Comparison of ENCODE assay signal across 24 cellular contexts in genomic region chr1:26050255-26050640, GRCh38. TPM values are rescaled to one million over a fixed set of nuclear protein-coding genes. Genes with fewer than 3 reads are reported as not detected.
"Had no signal": no experiment of that assay in that cellular context is flagged by ENCODE, and none has a peak within 500 bp of the region (broad histone marks: within the 10 kb centered on the region; RNA-seq: fewer than 3 reads in every experiment).

No MANE protein-coding gene starts in this region.

- H3K27me3 ChIP-seq: body of pancreas had no signal

- ATAC-seq: activated CD8-positive, alpha-beta memory T cell treated with anti-CD3 and anti-CD28 coated beads, Interleukin-2, amount 10 ng/mL, durations not matched to agents 7 days and 5 days; body of pancreas; PC-3; T-cell had no signal

- H3K27ac Mint-ChIP-seq: activated B cell treated with CpG ODN at 0.5 μM for 24 hours; activated CD8-positive, alpha-beta memory T cell treated with anti-CD3 and anti-CD28 coated beads, Interleukin-2, amount 10 ng/mL, durations not matched to agents 7 days and 5 days; activated naive CD4-positive, alpha-beta T cell treated with anti-CD3 and anti-CD28 coated beads, Interleukin-2, amount 50 U/mL, for 24 hours; activated T-cell treated with anti-CD3 and anti-CD28 coated beads, Interleukin-2, amount 50 U/mL, for 24 hours; activated T-helper 1 cell treated with anti-CD3 and anti-CD28 coated beads, Interleukin-12 subunit alpha, Interleukin-12 subunit beta, Interleukin-2, Interleukin-4 antibody, amounts not matched to agents 30 ng/mL and 10 ng/mL and 1 ng/mL, durations not matched to agents 14 hours and 24 hours and 36 hours; T-cell had no signal

- H3K4me3 Mint-ChIP-seq: activated B cell treated with CpG ODN at 0.5 μM for 24 hours; activated CD4-positive, alpha-beta T cell treated with anti-CD3 and anti-CD28 coated beads, Interleukin-2, amount 10 ng/mL, durations not matched to agents 24 days and 14 days; activated CD8-positive, alpha-beta memory T cell treated with anti-CD3 and anti-CD28 coated beads, Interleukin-2, amount 10 ng/mL, durations not matched to agents 7 days and 5 days; activated naive CD4-positive, alpha-beta T cell treated with anti-CD3 and anti-CD28 coated beads, Interleukin-2, amount 50 U/mL, for 24 hours; activated T-cell treated with anti-CD3 and anti-CD28 coated beads, Interleukin-2, amount 50 U/mL, for 24 hours; activated T-helper 1 cell treated with anti-CD3 and anti-CD28 coated beads, Interleukin-12 subunit alpha, Interleukin-12 subunit beta, Interleukin-2, Interleukin-4 antibody, amounts not matched to agents 30 ng/mL and 10 ng/mL and 1 ng/mL, durations not matched to agents 14 hours and 24 hours and 36 hours; T-cell had no signal

- H3K4me1 Mint-ChIP-seq: activated B cell treated with CpG ODN at 0.5 μM for 24 hours; activated CD4-positive, alpha-beta T cell treated with anti-CD3 and anti-CD28 coated beads, Interleukin-2, amount 10 ng/mL, durations not matched to agents 24 days and 14 days; activated naive CD4-positive, alpha-beta T cell treated with anti-CD3 and anti-CD28 coated beads, Interleukin-2, amount 50 U/mL, for 24 hours had no signal

- DNase-seq: activated B cell treated with CpG ODN at 0.5 μM for 24 hours; activated CD4-positive, alpha-beta T cell treated with anti-CD3 and anti-CD28 coated beads for 1 hour; activated CD4-positive, alpha-beta T cell treated with anti-CD3 and anti-CD28 coated beads, Interleukin-2, amount 10 ng/mL, durations not matched to agents 24 days and 14 days; activated CD4-positive, alpha-beta T cell treated with anti-CD3 and anti-CD28 coated beads, Interleukin-2, amount 50 U/mL, for 48 hours; activated CD8-positive, alpha-beta memory T cell treated with anti-CD3 and anti-CD28 coated beads, Interleukin-2, amount 10 ng/mL, durations not matched to agents 7 days and 5 days; activated effector memory CD4-positive, alpha-beta T cell treated with Interleukin-2 at 50 U/mL for 16 hours; activated naive CD4-positive, alpha-beta T cell; activated T-cell treated with anti-CD3 and anti-CD28 coated beads, Interleukin-2, amount 50 U/mL, for 24 hours; body of pancreas; NCI-H1105 treated with DMSO at 0.1 percent for 48 hours; NCI-H1436 treated with DMSO at 0.1 percent for 48 hours; NCI-H187; NCI-H2081; NCI-H510A treated with DMSO at 0.1 percent for 48 hours; NCI-H69; T-cell; T-helper 2 cell; T1000 had no signal

- H3K36me3 Mint-ChIP-seq: activated CD8-positive, alpha-beta memory T cell treated with anti-CD3 and anti-CD28 coated beads, Interleukin-2, amount 10 ng/mL, durations not matched to agents 7 days and 5 days; activated naive CD4-positive, alpha-beta T cell treated with anti-CD3 and anti-CD28 coated beads, Interleukin-2, amount 50 U/mL, for 24 hours; T-cell had no signal

- H3K4me1 ChIP-seq: ascending aorta had no signal

- H3K27ac ChIP-seq: ascending aorta, body of pancreas, SK-N-MC had no signal

- H3K4me3 ChIP-seq: ascending aorta, body of pancreas, SK-N-MC had no signal

- H3K9me3 ChIP-seq: ascending aorta, body of pancreas had no signal

- H3K36me3 ChIP-seq: ascending aorta had no signal

- H3K9me3 Mint-ChIP-seq: activated B cell treated with CpG ODN at 0.5 μM for 24 hours; activated CD4-positive, alpha-beta T cell treated with anti-CD3 and anti-CD28 coated beads, Interleukin-2, amount 10 ng/mL, durations not matched to agents 24 days and 14 days; activated naive CD4-positive, alpha-beta T cell treated with anti-CD3 and anti-CD28 coated beads, Interleukin-2, amount 50 U/mL, for 24 hours; activated T-cell treated with anti-CD3 and anti-CD28 coated beads, Interleukin-2, amount 50 U/mL, for 24 hours; activated T-helper 1 cell treated with anti-CD3 and anti-CD28 coated beads, Interleukin-12 subunit alpha, Interleukin-12 subunit beta, Interleukin-2, Interleukin-4 antibody, amounts not matched to agents 30 ng/mL and 10 ng/mL and 1 ng/mL, durations not matched to agents 14 hours and 24 hours and 36 hours; T-cell had no signal

RNA-seq across cellular contexts. Expression of gene SLC30A2, which starts 4.3 kb away (rescaled TPM):
- total RNA-seq: activated B cell treated with CpG ODN at 0.5 μM for 24 hours; activated CD4-positive, alpha-beta T cell treated with anti-CD3 and anti-CD28 coated beads, Interleukin-2, amount 10 ng/mL, durations not matched to agents 24 days and 14 days; activated CD8-positive, alpha-beta memory T cell treated with anti-CD3 and anti-CD28 coated beads, Interleukin-2, amount 10 ng/mL, durations not matched to agents 7 days and 5 days; activated T-helper 1 cell treated with anti-CD3 and anti-CD28 coated beads, Interleukin-12 subunit alpha, Interleukin-12 subunit beta, Interleukin-2, Interleukin-4 antibody, amounts not matched to agents 30 ng/mL and 10 ng/mL and 1 ng/mL, durations not matched to agents 14 hours and 24 hours and 36 hours; ascending aorta; bronchial epithelial cell had no signal

RNA-seq across cellular contexts. Expression of gene TRIM63, which starts 17.2 kb away (rescaled TPM):
- total RNA-seq: activated B cell treated with CpG ODN at 0.5 μM for 24 hours; activated CD4-positive, alpha-beta T cell treated with anti-CD3 and anti-CD28 coated beads, Interleukin-2, amount 10 ng/mL, durations not matched to agents 24 days and 14 days; activated CD8-positive, alpha-beta memory T cell treated with anti-CD3 and anti-CD28 coated beads, Interleukin-2, amount 10 ng/mL, durations not matched to agents 7 days and 5 days; activated T-helper 1 cell treated with anti-CD3 and anti-CD28 coated beads, Interleukin-12 subunit alpha, Interleukin-12 subunit beta, Interleukin-2, Interleukin-4 antibody, amounts not matched to agents 30 ng/mL and 10 ng/mL and 1 ng/mL, durations not matched to agents 14 hours and 24 hours and 36 hours; ascending aorta; body of pancreas; bronchial epithelial cell; PC-3; T-cell had no signal

RNA-seq across cellular contexts. Expression of gene EXTL1, which starts 28.7 kb away (rescaled TPM):
- total RNA-seq: activated B cell treated with CpG ODN at 0.5 μM for 24 hours; activated CD4-positive, alpha-beta T cell treated with anti-CD3 and anti-CD28 coated beads, Interleukin-2, amount 10 ng/mL, durations not matched to agents 24 days and 14 days; activated CD8-positive, alpha-beta memory T cell treated with anti-CD3 and anti-CD28 coated beads, Interleukin-2, amount 10 ng/mL, durations not matched to agents 7 days and 5 days; body of pancreas; bronchial epithelial cell had no signal
